ENCODE assay signal across 19 cellular contexts in the genomic region with DNA sequence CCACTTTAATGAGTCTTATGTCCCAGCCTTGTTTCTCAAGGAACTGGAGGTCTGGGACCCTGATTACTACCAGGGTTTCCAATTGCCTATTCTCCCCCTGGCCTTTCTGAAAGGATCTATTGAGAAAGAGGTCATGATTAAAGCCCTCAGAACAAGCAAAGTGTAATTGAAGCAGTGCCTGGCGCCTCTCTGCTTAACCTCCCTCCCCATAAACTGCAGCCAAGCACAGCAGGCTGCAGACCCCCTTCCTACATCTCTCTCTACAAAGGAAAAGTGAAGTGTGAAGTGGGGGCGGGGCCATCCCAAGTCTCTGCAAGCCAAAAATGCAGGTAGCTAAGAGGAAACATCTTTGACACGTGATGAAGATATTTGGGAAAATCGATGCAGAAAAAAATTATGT.
"Had no signal": no experiment of that assay in that cellular context is flagged by ENCODE, and none has a peak within 500 bp of the region (broad histone marks: within the 10 kb centered on the region; RNA-seq: fewer than 3 reads in every experiment).

No MANE protein-coding gene starts in this region.

- DNase-seq: activated CD4-positive, alpha-beta T cell treated with anti-CD3 and anti-CD28 coated beads, Interleukin-2, amount 50 U/mL, for 1 hour; activated CD8-positive, alpha-beta memory T cell treated with anti-CD3 and anti-CD28 coated beads, Interleukin-2, amount 50 U/mL, for 4 hours; activated naive CD4-positive, alpha-beta T cell treated with anti-CD3 and anti-CD28 coated beads for 36 hours; activated T-cell treated with anti-CD3 and anti-CD28 coated beads, Interleukin-2, amount 50 U/mL, for 4 hours; body of pancreas; dermis blood vessel endothelial cell; foreskin keratinocyte; heart left ventricle; left colon; psoas muscle; stimulated activated CD4-positive, alpha-beta T cell treated with anti-CD3 and anti-CD28 coated beads, Interleukin-4, amount 100 ng/mL, for 24 hours; T-helper 1 cell; T-helper 9 cell; testis; upper lobe of right lung had no signal

- H3K36me3 Mint-ChIP-seq: stimulated activated effector memory CD8-positive, alpha-beta T cell treated with anti-CD3 and anti-CD28 coated beads, Interleukin-12 subunit alpha, Interleukin-12 subunit beta, amount 100 ng/mL, for 72 hours had no signal

- ATAC-seq: activated CD4-positive, CD25-positive, alpha-beta regulatory T cell treated with anti-CD3 and anti-CD28 coated beads, Interleukin-2, amount 50 U/mL, for 24 hours; activated T-cell treated with anti-CD3 and anti-CD28 coated beads, Interleukin-2, amount 50 U/mL, for 4 hours; body of pancreas; foreskin keratinocyte; heart left ventricle; left colon; psoas muscle; stimulated activated effector memory CD8-positive, alpha-beta T cell treated with anti-CD3 and anti-CD28 coated beads, Interleukin-12 subunit alpha, Interleukin-12 subunit beta, amount 100 ng/mL, for 72 hours; upper lobe of right lung had no signal

- H3K4me1 ChIP-seq: body of pancreas, foreskin keratinocyte, psoas muscle, testis, upper lobe of right lung had no signal

- H3K27ac Mint-ChIP-seq: activated naive CD4-positive, alpha-beta T cell treated with anti-CD3 and anti-CD28 coated beads for 36 hours; stimulated activated effector memory CD8-positive, alpha-beta T cell treated with anti-CD3 and anti-CD28 coated beads, Interleukin-12 subunit alpha, Interleukin-12 subunit beta, amount 100 ng/mL, for 72 hours had no signal

- H3K9me3 Mint-ChIP-seq: neural crest cell had no signal

- H3K4me3 Mint-ChIP-seq: activated naive CD4-positive, alpha-beta T cell treated with anti-CD3 and anti-CD28 coated beads for 36 hours; activated T-cell treated with anti-CD3 and anti-CD28 coated beads, Interleukin-2, amount 50 U/mL, for 4 hours; neural crest cell; stimulated activated effector memory CD8-positive, alpha-beta T cell treated with anti-CD3 and anti-CD28 coated beads, Interleukin-12 subunit alpha, Interleukin-12 subunit beta, amount 100 ng/mL, for 72 hours had no signal

- H3K27ac ChIP-seq: body of pancreas, foreskin keratinocyte, heart left ventricle, psoas muscle, testis, upper lobe of right lung had no signal

- H3K4me3 ChIP-seq: body of pancreas, heart left ventricle, lung, psoas muscle, testis, upper lobe of right lung had no signal

- H3K27me3 ChIP-seq: body of pancreas, foreskin keratinocyte, heart left ventricle, testis, upper lobe of right lung had no signal

- H3K9me3 ChIP-seq: body of pancreas, heart left ventricle, psoas muscle, testis, upper lobe of right lung had no signal

- H3K4me1 Mint-ChIP-seq: stimulated activated effector memory CD8-positive, alpha-beta T cell treated with anti-CD3 and anti-CD28 coated beads, Interleukin-12 subunit alpha, Interleukin-12 subunit beta, amount 100 ng/mL, for 72 hours had no signal

- H3K36me3 ChIP-seq: heart left ventricle, upper lobe of right lung had no signal
